In genomic region chr6:108897371-108897770, GRCh38 we compare ENCODE assay signal across 9 cellular contexts. TPM values are rescaled to one million over a fixed set of nuclear protein-coding genes. Genes with fewer than 3 reads are reported as not detected.
DNase-seq lines count a peak whose midpoint lies in the region; ATAC-seq and TF ChIP-seq lines count a peak whose summit lies in the region.
"Had no signal": no experiment of that assay in that cellular context is flagged by ENCODE, and none has a peak within 500 bp of the region (broad histone marks: within the 10 kb centered on the region; RNA-seq: fewer than 3 reads in every experiment).

No MANE protein-coding gene starts in this region.

- H3K27ac ChIP-seq in right cardiac atrium (ENCODE audit: low read length) (no peak overlapping the region), colonic mucosa (no peak overlapping the region)

- in situ Hi-C loops in KBM-7 (cut with MboI; ENCODE audit: low pct_unique_long_range_greater_than_20kb, low sequenced_read_pairs), result no loop called here
- in situ Hi-C loops in SK-MEL-5 (cut with HindIII; ENCODE audit: low pct_unique_long_range_greater_than_20kb, low sequenced_read_pairs), result no loop called here

- WGBS in right cardiac atrium, result 53% methylated on average over 1 of the region's 1 CpG

- no peak for TF ChIP-seq CTCF in colonic mucosa (IDR thresholded peaks at IDR 0.05)

- no peak overlapping the region for H3K4me3 Mint-ChIP-seq in T-cell
- H3K4me3 Mint-ChIP-seq: mesothelial cell of epicardium had no signal

- no peaks in the 10 kb centered on the region for H3K27me3 Mint-ChIP-seq in T-cell

- CTCF ChIA-PET in T-cell (lab: Charles Lee), result no interaction called here

- H3K9me3 Mint-ChIP-seq in T-cell, result no peaks in the 10 kb centered on the region
- H3K9me3 Mint-ChIP-seq: mesothelial cell of epicardium had no signal

- H3K27me3 ChIP-seq in right cardiac atrium (ENCODE audit: control insufficient read depth, insufficient read depth) (no peaks in the 10 kb centered on the region), colonic mucosa (no peaks in the 10 kb centered on the region)

- DNase-seq in AG08395 (ENCODE audit: low spot score), result peak; percentile 30
- peak; percentile 59 for DNase-seq in KBM-7
- DNase-seq in SK-MEL-5 (ENCODE audit: low read depth, low spot score), result peak; percentile 17
- peak in 2 of 3 donors; percentile 44 to 49 for DNase-seq in right cardiac atrium
- no peak for DNase-seq in T-cell
- DNase-seq in occipital lobe (lab: John Stamatoyannopoulos, UW), result no peak
- no peak for DNase-seq in colonic mucosa

- H3K36me3 Mint-ChIP-seq in T-cell, result peaks cover 4% of the 10 kb centered on the region

- no peaks in the 10 kb centered on the region for H3K36me3 ChIP-seq in colonic mucosa

- H3K9me3 ChIP-seq in right cardiac atrium (ENCODE audit: control insufficient read depth, low read length) (no peaks in the 10 kb centered on the region), colonic mucosa (no peaks in the 10 kb centered on the region)

- no peak overlapping the region for H3K27ac Mint-ChIP-seq in T-cell
- H3K27ac Mint-ChIP-seq: mesothelial cell of epicardium had no signal

- ATAC-seq in right cardiac atrium (peak; percentile 73 to 85), HG03108 (IDR thresholded peaks at IDR 0.05; ENCODE audit: unreplicated experiment) (no peak), T-cell (replicated peaks in 1 of 4) (no peak)

- intact Hi-C loops in right cardiac atrium (cut with DNase I) (loop anchor here in 1 of 4 donors (5.0 kb wide), 1 partner anchor 340 kb away; no protein-coding TSS in a partner anchor), colonic mucosa (cut with DNase I) (loop anchor here (10.0 kb wide), 1 partner anchor 113 kb away; no protein-coding TSS in a partner anchor)

- peaks cover 24 to 60% (median 45%) of the 10 kb centered on the region in 3 donors for H3K4me1 Mint-ChIP-seq in T-cell

- H3K9ac ChIP-seq in colonic mucosa (ENCODE audit: low read depth in 2 of 2, low read length in 2 of 2), result no peak overlapping the region

- H3K4me1 ChIP-seq in right cardiac atrium (ENCODE audit: control insufficient read depth, insufficient read depth, low read length) (peaks cover 4% of the 10 kb centered on the region), colonic mucosa (peaks cover 2% of the 10 kb centered on the region)

- POLR2A ChIA-PET in T-cell (lab: Charles Lee), result no interaction called here

- no peak overlapping the region for H3K4me3 ChIP-seq in right cardiac atrium (ENCODE audit: low read length)
- H3K4me3 ChIP-seq in colonic mucosa, result no peak overlapping the region

RNA-seq across cellular contexts. Expression of gene ARMC2, which starts 49.1 kb away (rescaled TPM):
- 2.6 and 3.4 TPM in 2 replicates for total RNA-seq in SK-MEL-5 (2014; rRNA removed; shearing (Covaris generic))
- polyA plus RNA-seq in SK-MEL-5 (2015; cell fraction: cytosol; rRNA removed), result 1.5 and 3.0 TPM in 2 replicates
- polyA plus RNA-seq in SK-MEL-5 (2015; cell fraction: nucleus; rRNA removed), result 4.5 and 8.0 TPM in 2 replicates
- 10 to 100 TPM; 12.6 to 16.2 (median 14.0) TPM for total RNA-seq in right cardiac atrium
- 3.7 TPM for polyA plus RNA-seq in right cardiac atrium
- 1 to 10 TPM; 6.4 to 10.0 (median 8.1) TPM for total RNA-seq in T-cell
- 15.3 TPM for total RNA-seq in occipital lobe
- 1 to 10 TPM; 1.9 to 2.5 TPM for total RNA-seq in colonic mucosa

Comparison
In these comparisons a context has a peak if more than half of its experiments do, and no peak if none do; other contexts are left out.
1. DNase-seq: peak in AG08395 (single experiment), KBM-7 (single experiment), SK-MEL-5 (single experiment) and right cardiac atrium (2 of 3); none in T-cell (0 of 34), occipital lobe (single experiment) and colonic mucosa (single experiment).
2. ATAC-seq: peak in right cardiac atrium (2 of 2); none in HG03108 (single experiment) and T-cell (0 of 4).